ENCODE assay signal across 1 cellular context in the genomic region with DNA sequence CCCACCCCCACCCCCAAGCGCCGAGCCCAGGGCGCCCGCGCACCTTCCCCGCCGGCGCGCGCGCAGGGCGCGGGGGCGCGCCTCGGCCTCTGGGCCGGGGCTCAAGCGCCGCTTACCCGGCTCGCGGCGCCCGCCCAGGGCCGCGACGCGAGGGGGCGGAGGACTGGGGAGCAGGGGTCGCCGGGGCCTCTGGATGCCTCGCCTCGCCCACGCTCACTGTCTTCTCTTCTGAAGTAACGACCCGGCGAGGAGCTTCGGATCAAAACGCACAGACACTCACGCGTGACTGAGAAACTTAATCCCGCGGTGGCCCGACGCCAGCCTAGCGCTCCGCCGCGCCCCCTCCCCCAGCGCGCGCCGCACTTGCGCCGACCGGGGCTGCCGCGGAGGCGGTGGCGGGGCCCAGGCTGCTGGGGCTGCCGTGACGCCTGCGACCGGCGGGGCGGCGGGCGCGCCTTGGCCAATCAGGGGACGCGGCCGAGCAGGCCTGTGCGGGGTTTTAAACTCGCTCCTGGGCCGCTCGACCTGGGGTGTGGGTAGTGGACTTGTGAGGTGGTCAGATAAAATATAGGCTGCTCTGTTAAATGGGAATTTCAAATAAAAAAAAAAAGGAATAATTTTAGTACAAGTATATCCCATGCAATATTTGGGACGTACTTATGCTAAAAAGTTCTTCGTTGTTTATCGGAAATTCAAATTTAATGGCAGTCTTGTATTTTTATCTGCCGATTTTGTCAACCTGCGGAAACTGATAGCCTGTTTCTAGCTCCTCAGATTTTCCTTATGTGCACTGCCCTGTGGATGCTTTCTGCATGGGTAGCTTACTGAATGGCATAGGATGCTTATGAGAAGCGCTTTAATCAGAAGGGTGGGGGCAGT.
TF ChIP-seq lines count a peak whose summit lies in the region.

A gene with protein sequence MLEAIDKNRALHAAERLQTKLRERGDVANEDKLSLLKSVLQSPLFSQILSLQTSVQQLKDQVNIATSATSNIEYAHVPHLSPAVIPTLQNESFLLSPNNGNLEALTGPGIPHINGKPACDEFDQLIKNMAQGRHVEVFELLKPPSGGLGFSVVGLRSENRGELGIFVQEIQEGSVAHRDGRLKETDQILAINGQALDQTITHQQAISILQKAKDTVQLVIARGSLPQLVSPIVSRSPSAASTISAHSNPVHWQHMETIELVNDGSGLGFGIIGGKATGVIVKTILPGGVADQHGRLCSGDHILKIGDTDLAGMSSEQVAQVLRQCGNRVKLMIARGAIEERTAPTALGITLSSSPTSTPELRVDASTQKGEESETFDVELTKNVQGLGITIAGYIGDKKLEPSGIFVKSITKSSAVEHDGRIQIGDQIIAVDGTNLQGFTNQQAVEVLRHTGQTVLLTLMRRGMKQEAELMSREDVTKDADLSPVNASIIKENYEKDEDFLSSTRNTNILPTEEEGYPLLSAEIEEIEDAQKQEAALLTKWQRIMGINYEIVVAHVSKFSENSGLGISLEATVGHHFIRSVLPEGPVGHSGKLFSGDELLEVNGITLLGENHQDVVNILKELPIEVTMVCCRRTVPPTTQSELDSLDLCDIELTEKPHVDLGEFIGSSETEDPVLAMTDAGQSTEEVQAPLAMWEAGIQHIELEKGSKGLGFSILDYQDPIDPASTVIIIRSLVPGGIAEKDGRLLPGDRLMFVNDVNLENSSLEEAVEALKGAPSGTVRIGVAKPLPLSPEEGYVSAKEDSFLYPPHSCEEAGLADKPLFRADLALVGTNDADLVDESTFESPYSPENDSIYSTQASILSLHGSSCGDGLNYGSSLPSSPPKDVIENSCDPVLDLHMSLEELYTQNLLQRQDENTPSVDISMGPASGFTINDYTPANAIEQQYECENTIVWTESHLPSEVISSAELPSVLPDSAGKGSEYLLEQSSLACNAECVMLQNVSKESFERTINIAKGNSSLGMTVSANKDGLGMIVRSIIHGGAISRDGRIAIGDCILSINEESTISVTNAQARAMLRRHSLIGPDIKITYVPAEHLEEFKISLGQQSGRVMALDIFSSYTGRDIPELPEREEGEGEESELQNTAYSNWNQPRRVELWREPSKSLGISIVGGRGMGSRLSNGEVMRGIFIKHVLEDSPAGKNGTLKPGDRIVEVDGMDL (N-terminal part only) (minus strand): TSS at position 409 of the 879 bp plus-strand sequence. CDS start 29,377 bp downstream, outside the sequence.

TF ChIP-seq in K562, 482 proteins besides CTCF, POLR2A, EP300 and RAD21 (continued from another document and continues in another):
- TF ChIP-seq, protein P1, sequence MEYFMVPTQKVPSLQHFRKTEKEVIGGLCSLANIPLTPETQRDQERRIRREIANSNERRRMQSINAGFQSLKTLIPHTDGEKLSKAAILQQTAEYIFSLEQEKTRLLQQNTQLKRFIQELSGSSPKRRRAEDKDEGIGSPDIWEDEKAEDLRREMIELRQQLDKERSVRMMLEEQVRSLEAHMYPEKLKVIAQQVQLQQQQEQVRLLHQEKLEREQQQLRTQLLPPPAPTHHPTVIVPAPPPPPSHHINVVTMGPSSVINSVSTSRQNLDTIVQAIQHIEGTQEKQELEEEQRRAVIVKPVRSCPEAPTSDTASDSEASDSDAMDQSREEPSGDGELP (CRISPR knock-in tag; IDR thresholded peaks at IDR 0.05; ENCODE audit: borderline replicate concordance) = no peak
- TF ChIP-seq, protein P2, sequence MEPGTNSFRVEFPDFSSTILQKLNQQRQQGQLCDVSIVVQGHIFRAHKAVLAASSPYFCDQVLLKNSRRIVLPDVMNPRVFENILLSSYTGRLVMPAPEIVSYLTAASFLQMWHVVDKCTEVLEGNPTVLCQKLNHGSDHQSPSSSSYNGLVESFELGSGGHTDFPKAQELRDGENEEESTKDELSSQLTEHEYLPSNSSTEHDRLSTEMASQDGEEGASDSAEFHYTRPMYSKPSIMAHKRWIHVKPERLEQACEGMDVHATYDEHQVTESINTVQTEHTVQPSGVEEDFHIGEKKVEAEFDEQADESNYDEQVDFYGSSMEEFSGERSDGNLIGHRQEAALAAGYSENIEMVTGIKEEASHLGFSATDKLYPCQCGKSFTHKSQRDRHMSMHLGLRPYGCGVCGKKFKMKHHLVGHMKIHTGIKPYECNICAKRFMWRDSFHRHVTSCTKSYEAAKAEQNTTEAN (CRISPR knock-in tag; IDR thresholded peaks at IDR 0.05) = no peak
- no peak for TF ChIP-seq ZNF384 (IDR thresholded peaks at IDR 0.05; ENCODE audit: low read depth, low read length)
- no peak for TF ChIP-seq BRD4 (IDR thresholded peaks at IDR 0.05)
- TF ChIP-seq RBM25 (IDR thresholded peaks at IDR 0.05; ENCODE audit: low read depth, low read length, severe bottlenecking) = peak; percentile 26
- TF ChIP-seq NELFE (IDR thresholded peaks at IDR 0.05; ENCODE audit: insufficient read depth, insufficient read length) = no peak
- TF ChIP-seq WHSC1 (IDR thresholded peaks at IDR 0.05; ENCODE audit: low read length) = no peak
- TF ChIP-seq OTX1 (CRISPR knock-in tag; IDR thresholded peaks at IDR 0.05) = no peak
- no peak for TF ChIP-seq MECOM (CRISPR knock-in tag; IDR thresholded peaks at IDR 0.05)
- TF ChIP-seq JUND (IDR thresholded peaks at IDR 0.05; ENCODE audit: borderline replicate concordance, low read depth, low read length) = no peak
- TF ChIP-seq JUND (tag; IDR thresholded peaks at IDR 0.05; ENCODE audit: borderline replicate concordance, low read depth, low read length) = no peak
- no peak for TF ChIP-seq HDAC1 (IDR thresholded peaks at IDR 0.05)
- TF ChIP-seq, protein P3, sequence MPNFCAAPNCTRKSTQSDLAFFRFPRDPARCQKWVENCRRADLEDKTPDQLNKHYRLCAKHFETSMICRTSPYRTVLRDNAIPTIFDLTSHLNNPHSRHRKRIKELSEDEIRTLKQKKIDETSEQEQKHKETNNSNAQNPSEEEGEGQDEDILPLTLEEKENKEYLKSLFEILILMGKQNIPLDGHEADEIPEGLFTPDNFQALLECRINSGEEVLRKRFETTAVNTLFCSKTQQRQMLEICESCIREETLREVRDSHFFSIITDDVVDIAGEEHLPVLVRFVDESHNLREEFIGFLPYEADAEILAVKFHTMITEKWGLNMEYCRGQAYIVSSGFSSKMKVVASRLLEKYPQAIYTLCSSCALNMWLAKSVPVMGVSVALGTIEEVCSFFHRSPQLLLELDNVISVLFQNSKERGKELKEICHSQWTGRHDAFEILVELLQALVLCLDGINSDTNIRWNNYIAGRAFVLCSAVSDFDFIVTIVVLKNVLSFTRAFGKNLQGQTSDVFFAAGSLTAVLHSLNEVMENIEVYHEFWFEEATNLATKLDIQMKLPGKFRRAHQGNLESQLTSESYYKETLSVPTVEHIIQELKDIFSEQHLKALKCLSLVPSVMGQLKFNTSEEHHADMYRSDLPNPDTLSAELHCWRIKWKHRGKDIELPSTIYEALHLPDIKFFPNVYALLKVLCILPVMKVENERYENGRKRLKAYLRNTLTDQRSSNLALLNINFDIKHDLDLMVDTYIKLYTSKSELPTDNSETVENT (CRISPR knock-in tag; IDR thresholded peaks at IDR 0.05) = 0 out of 2 replicates have a peak, but pooled peaks have one; percentile 18
- no peak for TF ChIP-seq SREBF1 (IDR thresholded peaks at IDR 0.05; ENCODE audit: borderline replicate concordance, low read depth, low read length)
- TF ChIP-seq, protein P4, sequence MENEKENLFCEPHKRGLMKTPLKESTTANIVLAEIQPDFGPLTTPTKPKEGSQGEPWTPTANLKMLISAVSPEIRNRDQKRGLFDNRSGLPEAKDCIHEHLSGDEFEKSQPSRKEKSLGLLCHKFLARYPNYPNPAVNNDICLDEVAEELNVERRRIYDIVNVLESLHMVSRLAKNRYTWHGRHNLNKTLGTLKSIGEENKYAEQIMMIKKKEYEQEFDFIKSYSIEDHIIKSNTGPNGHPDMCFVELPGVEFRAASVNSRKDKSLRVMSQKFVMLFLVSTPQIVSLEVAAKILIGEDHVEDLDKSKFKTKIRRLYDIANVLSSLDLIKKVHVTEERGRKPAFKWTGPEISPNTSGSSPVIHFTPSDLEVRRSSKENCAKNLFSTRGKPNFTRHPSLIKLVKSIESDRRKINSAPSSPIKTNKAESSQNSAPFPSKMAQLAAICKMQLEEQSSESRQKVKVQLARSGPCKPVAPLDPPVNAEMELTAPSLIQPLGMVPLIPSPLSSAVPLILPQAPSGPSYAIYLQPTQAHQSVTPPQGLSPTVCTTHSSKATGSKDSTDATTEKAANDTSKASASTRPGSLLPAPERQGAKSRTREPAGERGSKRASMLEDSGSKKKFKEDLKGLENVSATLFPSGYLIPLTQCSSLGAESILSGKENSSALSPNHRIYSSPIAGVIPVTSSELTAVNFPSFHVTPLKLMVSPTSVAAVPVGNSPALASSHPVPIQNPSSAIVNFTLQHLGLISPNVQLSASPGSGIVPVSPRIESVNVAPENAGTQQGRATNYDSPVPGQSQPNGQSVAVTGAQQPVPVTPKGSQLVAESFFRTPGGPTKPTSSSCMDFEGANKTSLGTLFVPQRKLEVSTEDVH (IDR thresholded peaks at IDR 0.05; ENCODE audit: low read depth, partially characterized antibody) = no peak
- TF ChIP-seq, protein P5, sequence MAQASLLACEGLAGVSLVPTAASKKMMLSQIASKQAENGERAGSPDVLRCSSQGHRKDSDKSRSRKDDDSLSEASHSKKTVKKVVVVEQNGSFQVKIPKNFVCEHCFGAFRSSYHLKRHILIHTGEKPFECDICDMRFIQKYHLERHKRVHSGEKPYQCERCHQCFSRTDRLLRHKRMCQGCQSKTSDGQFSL (CRISPR knock-in tag; IDR thresholded peaks at IDR 0.05) = no peak
- TF ChIP-seq, protein P5 (tag; IDR thresholded peaks at IDR 0.05) = no peak
- TF ChIP-seq KAT7 (CRISPR knock-in tag; IDR thresholded peaks at IDR 0.05; ENCODE audit: borderline replicate concordance) = no peak
- TF ChIP-seq, protein P6, sequence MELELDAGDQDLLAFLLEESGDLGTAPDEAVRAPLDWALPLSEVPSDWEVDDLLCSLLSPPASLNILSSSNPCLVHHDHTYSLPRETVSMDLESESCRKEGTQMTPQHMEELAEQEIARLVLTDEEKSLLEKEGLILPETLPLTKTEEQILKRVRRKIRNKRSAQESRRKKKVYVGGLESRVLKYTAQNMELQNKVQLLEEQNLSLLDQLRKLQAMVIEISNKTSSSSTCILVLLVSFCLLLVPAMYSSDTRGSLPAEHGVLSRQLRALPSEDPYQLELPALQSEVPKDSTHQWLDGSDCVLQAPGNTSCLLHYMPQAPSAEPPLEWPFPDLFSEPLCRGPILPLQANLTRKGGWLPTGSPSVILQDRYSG (tag; conservative IDR thresholded peaks at IDR 0.05; ENCODE audit: low read depth) = no peak
- peak; percentile 18 for TF ChIP-seq CCNT2 (IDR thresholded peaks at IDR 0.05; ENCODE audit: borderline replicate concordance, extremely low read depth, insufficient read length, low read depth, low read length)
- TF ChIP-seq, protein P7, sequence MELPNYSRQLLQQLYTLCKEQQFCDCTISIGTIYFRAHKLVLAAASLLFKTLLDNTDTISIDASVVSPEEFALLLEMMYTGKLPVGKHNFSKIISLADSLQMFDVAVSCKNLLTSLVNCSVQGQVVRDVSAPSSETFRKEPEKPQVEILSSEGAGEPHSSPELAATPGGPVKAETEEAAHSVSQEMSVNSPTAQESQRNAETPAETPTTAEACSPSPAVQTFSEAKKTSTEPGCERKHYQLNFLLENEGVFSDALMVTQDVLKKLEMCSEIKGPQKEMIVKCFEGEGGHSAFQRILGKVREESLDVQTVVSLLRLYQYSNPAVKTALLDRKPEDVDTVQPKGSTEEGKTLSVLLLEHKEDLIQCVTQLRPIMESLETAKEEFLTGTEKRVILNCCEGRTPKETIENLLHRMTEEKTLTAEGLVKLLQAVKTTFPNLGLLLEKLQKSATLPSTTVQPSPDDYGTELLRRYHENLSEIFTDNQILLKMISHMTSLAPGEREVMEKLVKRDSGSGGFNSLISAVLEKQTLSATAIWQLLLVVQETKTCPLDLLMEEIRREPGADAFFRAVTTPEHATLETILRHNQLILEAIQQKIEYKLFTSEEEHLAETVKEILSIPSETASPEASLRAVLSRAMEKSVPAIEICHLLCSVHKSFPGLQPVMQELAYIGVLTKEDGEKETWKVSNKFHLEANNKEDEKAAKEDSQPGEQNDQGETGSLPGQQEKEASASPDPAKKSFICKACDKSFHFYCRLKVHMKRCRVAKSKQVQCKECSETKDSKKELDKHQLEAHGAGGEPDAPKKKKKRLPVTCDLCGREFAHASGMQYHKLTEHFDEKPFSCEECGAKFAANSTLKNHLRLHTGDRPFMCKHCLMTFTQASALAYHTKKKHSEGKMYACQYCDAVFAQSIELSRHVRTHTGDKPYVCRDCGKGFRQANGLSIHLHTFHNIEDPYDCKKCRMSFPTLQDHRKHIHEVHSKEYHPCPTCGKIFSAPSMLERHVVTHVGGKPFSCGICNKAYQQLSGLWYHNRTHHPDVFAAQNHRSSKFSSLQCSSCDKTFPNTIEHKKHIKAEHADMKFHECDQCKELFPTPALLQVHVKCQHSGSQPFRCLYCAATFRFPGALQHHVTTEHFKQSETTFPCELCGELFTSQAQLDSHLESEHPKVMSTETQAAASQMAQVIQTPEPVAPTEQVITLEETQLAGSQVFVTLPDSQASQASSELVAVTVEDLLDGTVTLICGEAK (IDR thresholded peaks at IDR 0.05) = no peak
- TF ChIP-seq, protein P7 (CRISPR knock-in tag; IDR thresholded peaks at IDR 0.05) = no peak
- no peak for TF ChIP-seq KLF1 (tag; IDR thresholded peaks at IDR 0.05)
- no peak for TF ChIP-seq SNIP1 (IDR thresholded peaks at IDR 0.05; ENCODE audit: low read depth)
- TF ChIP-seq SETDB1 (IDR thresholded peaks at IDR 0.05; ENCODE audit: low read length) = no peak
- TF ChIP-seq LCOR (CRISPR knock-in tag; IDR thresholded peaks at IDR 0.05) = no peak
